In genomic region chrX:43595931-43596330, GRCh38 we compare ENCODE assay signal across 16 cellular contexts.
DNase-seq lines count a peak whose midpoint lies in the region; ATAC-seq and TF ChIP-seq lines count a peak whose summit lies in the region.
"Had no signal": no experiment of that assay in that cellular context is flagged by ENCODE, and none has a peak within 500 bp of the region (broad histone marks: within the 10 kb centered on the region; RNA-seq: fewer than 3 reads in every experiment).

No MANE protein-coding gene starts in this region.

- peak overlapping the region; percentile 71 for H3K27ac ChIP-seq in neutrophil
- H3K27ac ChIP-seq: C4-2B, HL-60 had no signal

- peaks cover 2% of the 10 kb centered on the region for H3K9me3 ChIP-seq in adipocyte (ENCODE audit: control insufficient read depth, low read length)
- no peaks in the 10 kb centered on the region for H3K9me3 ChIP-seq in neutrophil
- H3K9me3 ChIP-seq: BE2C, Caco-2 had no signal

- H3K9ac ChIP-seq in adipocyte (ENCODE audit: low read length): peak overlapping the region; percentile 10

- peaks cover 17% of the 10 kb centered on the region for H3K4me1 ChIP-seq in adipocyte (ENCODE audit: control insufficient read depth, insufficient read depth, low read length)
- peaks cover 15 to 26% of the 10 kb centered on the region in 2 experiments for H3K4me1 ChIP-seq in neutrophil (ENCODE audit: control insufficient read depth in 1 of 2, insufficient read depth in 1 of 2, low read depth in 1 of 2, low read length in 1 of 2)
- H3K4me1 ChIP-seq: BE2C, Caco-2 had no signal

- H3K36me3 ChIP-seq in adipocyte (ENCODE audit: control insufficient read depth, insufficient read depth, low read length, severe bottlenecking): no peaks in the 10 kb centered on the region
- no peaks in the 10 kb centered on the region for H3K36me3 ChIP-seq in neutrophil
- H3K36me3 ChIP-seq: BE2C had no signal

- H3K4me3 ChIP-seq in adipocyte (ENCODE audit: low read length): no peak overlapping the region
- no peak overlapping the region for H3K4me3 ChIP-seq in neutrophil (ENCODE audit: low read depth in 1 of 2, low read length in 1 of 2)

- TF ChIP-seq CTCF in neutrophil (IDR thresholded peaks at IDR 0.05): no peak

- ATAC-seq in HG02763 (IDR thresholded peaks at IDR 0.05; ENCODE audit: unreplicated experiment): no peak

- H3K27me3 ChIP-seq in adipocyte (replicated peaks; ENCODE audit: control insufficient read depth, insufficient read depth, low read length) (no peaks in the 10 kb centered on the region), neutrophil (no peaks in the 10 kb centered on the region)
- H3K27me3 ChIP-seq: BE2C had no signal

- DNase-seq in HCEC 1CT (peak; percentile 10), adipocyte (ENCODE audit: low read depth) (peak; percentile 40), fibroblast of gingiva (ENCODE audit: low read depth) (peak; percentile 46), NOMO-1 (lab: John Stamatoyannopoulos, UW; ENCODE audit: unreplicated experiment in 2 of 2) (no peak), NOMO-1 treated with dmso at 0.1 percent for 144 hours (lab: John Stamatoyannopoulos, UW; ENCODE audit: unreplicated experiment) (no peak)
- DNase-seq: BE2C; Caco-2; CD8-positive, alpha-beta memory T cell; DND-41; GDM1; GOT3; H9 had no signal

Comparison
In these comparisons a context has a peak if more than half of its experiments do, and no peak if none do; other contexts are left out.
1. DNase-seq: peak in HCEC 1CT (single experiment), adipocyte (single experiment) and fibroblast of gingiva (single experiment); none in NOMO-1 (0 of 2) and NOMO-1 treated with dmso at 0.1 percent for 144 hours (single experiment).